2 cellular contexts compared by ENCODE assay signal in genomic region chr5:79495311-79495710, GRCh38.
TF ChIP-seq lines count a peak whose summit lies in the region.

No MANE protein-coding gene starts in this region.

TF ChIP-seq in IMR-90, 13 proteins besides CTCF, POLR2A, EP300 and RAD21:
- no peak for TF ChIP-seq BHLHE40 (IDR thresholded peaks at IDR 0.05; ENCODE audit: low read depth, low read length)
- TF ChIP-seq MAZ (IDR thresholded peaks at IDR 0.05; ENCODE audit: borderline replicate concordance, low read depth, low read length), result no peak
- no peak for TF ChIP-seq SMC3 (IDR thresholded peaks at IDR 0.05; ENCODE audit: low read depth, low read length)
- no peak for TF ChIP-seq RFX5 (IDR thresholded peaks at IDR 0.05; ENCODE audit: low read depth, low read length)
- no peak for TF ChIP-seq RCOR1 (IDR thresholded peaks at IDR 0.05; ENCODE audit: insufficient replicate concordance, low read length)
- no peak for TF ChIP-seq CEBPB (IDR thresholded peaks at IDR 0.05; ENCODE audit: low read depth, low read length)
- TF ChIP-seq MAFK (IDR thresholded peaks at IDR 0.05; ENCODE audit: low read depth, low read length), result no peak
- no peak for TF ChIP-seq NFE2L2 (IDR thresholded peaks at IDR 0.05; ENCODE audit: low read depth, low read length)
- no peak for TF ChIP-seq FOS (IDR thresholded peaks at IDR 0.05; ENCODE audit: low read depth, low read length)
- TF ChIP-seq USF2 (IDR thresholded peaks at IDR 0.05; ENCODE audit: low read depth, low read length), result no peak
- no peak for TF ChIP-seq CHD1 (IDR thresholded peaks at IDR 0.05; ENCODE audit: low read depth, low read length)
- no peak for TF ChIP-seq MXI1 (IDR thresholded peaks at IDR 0.05; ENCODE audit: borderline replicate concordance, low read depth, low read length)

TF ChIP-seq in SK-N-SH, 30 proteins besides CTCF, POLR2A, EP300 and RAD21:
- TF ChIP-seq FOSL2 (IDR thresholded peaks at IDR 0.05; ENCODE audit: borderline replicate concordance, low read depth) (no peak), RXRA (IDR thresholded peaks at IDR 0.05; ENCODE audit: borderline replicate concordance, low read depth) (no peak), GATA2 (CRISPR knock-in tag; IDR thresholded peaks at IDR 0.05) (0 out of 2 replicates have a peak, but pooled peaks have one; percentile 13)
- TF ChIP-seq, protein P1, sequence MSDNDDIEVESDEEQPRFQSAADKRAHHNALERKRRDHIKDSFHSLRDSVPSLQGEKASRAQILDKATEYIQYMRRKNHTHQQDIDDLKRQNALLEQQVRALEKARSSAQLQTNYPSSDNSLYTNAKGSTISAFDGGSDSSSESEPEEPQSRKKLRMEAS (IDR thresholded peaks at IDR 0.05; ENCODE audit: low read depth), result no peak
